ENCODE assay signal across 14 cellular contexts in the genomic region with DNA sequence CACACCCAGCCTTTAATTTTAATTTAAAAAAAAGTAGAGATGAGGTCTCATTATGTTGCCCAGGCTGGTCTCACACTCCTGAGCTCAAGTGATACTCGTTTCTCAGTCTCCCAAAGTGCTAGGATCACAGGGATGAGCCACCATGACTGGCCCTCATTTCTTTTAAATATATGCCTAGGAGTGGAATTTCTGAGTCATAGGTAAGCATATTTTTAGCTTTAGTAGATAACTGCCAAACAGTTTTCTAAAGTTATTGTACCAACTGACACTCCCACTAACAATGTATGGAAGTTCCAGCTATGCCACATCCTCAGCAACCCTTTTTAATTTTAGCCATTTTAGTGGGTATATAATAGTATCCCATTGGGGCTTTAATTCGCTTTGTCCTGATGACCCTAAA. TPM values are rescaled to one million over a fixed set of nuclear protein-coding genes. Genes with fewer than 3 reads are reported as not detected.
DNase-seq lines count a peak whose midpoint lies in the region; ATAC-seq and TF ChIP-seq lines count a peak whose summit lies in the region.
"Had no signal": no experiment of that assay in that cellular context is flagged by ENCODE, and none has a peak within 500 bp of the region (broad histone marks: within the 10 kb centered on the region; RNA-seq: fewer than 3 reads in every experiment).

No MANE protein-coding gene starts in this region.

- TF ChIP-seq CTCF in AG10803 (conservative IDR thresholded peaks at IDR 0.05; ENCODE audit: low read length) (no peak), HCT116 (IDR thresholded peaks at IDR 0.05 in 2 of 3, conservative IDR thresholded peaks at IDR 0.05 in 1 of 3; ENCODE audit: borderline replicate concordance in 1 of 3, insufficient read depth in 1 of 3, low read depth in 2 of 3, low read length in 2 of 3) (no peak), fibroblast of the aortic adventitia (IDR thresholded peaks at IDR 0.05; ENCODE audit: insufficient read depth, low read length) (no peak), heart left ventricle (IDR thresholded peaks at IDR 0.05) (no peak)

- H3K79me2 ChIP-seq in HCT116 (ENCODE audit: insufficient read depth, low read length): no peaks in the 10 kb centered on the region

- peak overlapping the region; percentile 71 for H3K27ac Mint-ChIP-seq in activated T-helper 2 cell treated with anti-CD3 and anti-CD28 coated beads, Interferon-gamma antibody, Interleukin-2, Interleukin-4, amounts not matched to agents 10 μg/mL and 5 μg/mL and 100 μg/mL, durations not matched to agents 14 hours and 24 hours and 36 hours

- CTCF ChIA-PET in HCT116 (lab: Charles Lee): interaction anchor here (1.6 kb wide), 1 partner anchor 13 kb away, joined by 3 read pairs; no protein-coding TSS in a partner anchor

- peak overlapping the region; percentile 46 for H3K4me2 ChIP-seq in HCT116 (ENCODE audit: low read length)

- TF ChIP-seq POLR2A in HCT116 (IDR thresholded peaks at IDR 0.05; ENCODE audit: borderline replicate concordance, extremely low read depth, insufficient read depth, insufficient read length): no peak
- TF ChIP-seq POLR2A in heart left ventricle (IDR thresholded peaks at IDR 0.05): no peak

- intact Hi-C loops in HCT116 (cut with micrococcal nuclease): no loop called here
- intact Hi-C loops in activated T-helper 2 cell treated with anti-CD3 and anti-CD28 coated beads, Interferon-gamma antibody, Interleukin-2, Interleukin-4, amounts not matched to agents 10 μg/mL and 5 μg/mL and 100 μg/mL, durations not matched to agents 14 hours and 24 hours and 36 hours (cut with micrococcal nuclease): loop anchor here (5.0 to 10.0 kb wide), 3 partner anchors 91 to 871 kb away; partner anchors contain the start of gene ANXA11
- intact Hi-C loops in heart left ventricle (cut with DNase I): no loop called here

- H3K9me3 ChIP-seq in HCT116 (ENCODE audit: control insufficient read depth in 1 of 2, insufficient read depth in 1 of 2, low read depth in 1 of 2, low read length in 2 of 2) (no peaks in the 10 kb centered on the region), heart left ventricle (no peaks in the 10 kb centered on the region)
- H3K9me3 ChIP-seq: ascending aorta had no signal

- H3K27me3 Mint-ChIP-seq in activated T-helper 2 cell treated with anti-CD3 and anti-CD28 coated beads, Interferon-gamma antibody, Interleukin-2, Interleukin-4, amounts not matched to agents 10 μg/mL and 5 μg/mL and 100 μg/mL, durations not matched to agents 14 hours and 24 hours and 36 hours (ENCODE audit: low read depth): no peaks in the 10 kb centered on the region
- H3K27me3 Mint-ChIP-seq: IgD-negative memory B cell had no signal

- H3K27ac ChIP-seq in HCT116 (ENCODE audit: low read depth, low read length) (no peak overlapping the region), heart left ventricle (no peak overlapping the region)
- H3K27ac ChIP-seq: ascending aorta had no signal

- H4K20me1 ChIP-seq in HCT116 (ENCODE audit: insufficient read depth): no peaks in the 10 kb centered on the region

- H3K9me3 Mint-ChIP-seq in activated T-helper 2 cell treated with anti-CD3 and anti-CD28 coated beads, Interferon-gamma antibody, Interleukin-2, Interleukin-4, amounts not matched to agents 10 μg/mL and 5 μg/mL and 100 μg/mL, durations not matched to agents 14 hours and 24 hours and 36 hours: peaks cover 3% of the 10 kb centered on the region
- H3K9me3 Mint-ChIP-seq: IgD-negative memory B cell had no signal

- H3K4me3 ChIP-seq in AG10803 (ENCODE audit: low read length): no peak overlapping the region
- H3K4me3 ChIP-seq in HCT116 (replicated peaks in 1 of 2; ENCODE audit: low read depth in 1 of 2, low read length in 2 of 2): no peak overlapping the region
- H3K4me3 ChIP-seq in fibroblast of the aortic adventitia (ENCODE audit: low read depth, low read length): no peak overlapping the region
- no peak overlapping the region for H3K4me3 ChIP-seq in heart left ventricle
- H3K4me3 ChIP-seq: ascending aorta had no signal

- H3K36me3 ChIP-seq in HCT116 (ENCODE audit: control insufficient read depth in 1 of 2, insufficient read depth in 2 of 2, low read length in 2 of 2) (no peaks in the 10 kb centered on the region), heart left ventricle (no peaks in the 10 kb centered on the region)
- H3K36me3 ChIP-seq: ascending aorta had no signal

- H3K4me3 Mint-ChIP-seq in activated T-helper 2 cell treated with anti-CD3 and anti-CD28 coated beads, Interferon-gamma antibody, Interleukin-2, Interleukin-4, amounts not matched to agents 10 μg/mL and 5 μg/mL and 100 μg/mL, durations not matched to agents 14 hours and 24 hours and 36 hours (ENCODE audit: low read depth): no peak overlapping the region
- H3K4me3 Mint-ChIP-seq: IgD-negative memory B cell had no signal

- peaks cover 2% of the 10 kb centered on the region for H3K36me3 Mint-ChIP-seq in activated T-helper 2 cell treated with anti-CD3 and anti-CD28 coated beads, Interferon-gamma antibody, Interleukin-2, Interleukin-4, amounts not matched to agents 10 μg/mL and 5 μg/mL and 100 μg/mL, durations not matched to agents 14 hours and 24 hours and 36 hours (ENCODE audit: low read depth)

- WGBS in heart left ventricle, 4 donors: 93 to 100% (median 96%) methylated on average over 2 of the region's 2 CpGs

- POLR2A ChIA-PET in HCT116 (lab: Charles Lee): no interaction called here

- ATAC-seq in HCT116: no peak
- no peak for ATAC-seq in heart left ventricle
- ATAC-seq in GM21360 (IDR thresholded peaks at IDR 0.05; ENCODE audit: unreplicated experiment): no peak

- peak; percentile 52 for DNase-seq in AG10803 (ENCODE audit: low read depth)
- no peak for DNase-seq in HCT116 (ENCODE audit: low read depth, low spot score)
- DNase-seq in activated T-helper 2 cell treated with anti-CD3 and anti-CD28 coated beads, Interferon-gamma antibody, Interleukin-2, Interleukin-4, amounts not matched to agents 10 μg/mL and 5 μg/mL and 100 μg/mL, durations not matched to agents 14 hours and 24 hours and 36 hours (ENCODE audit: low spot score): no peak
- peak; percentile 66 for DNase-seq in fibroblast of the aortic adventitia (ENCODE audit: low read depth)
- DNase-seq in heart left ventricle: no peak
- DNase-seq in C1 segment of cervical spinal cord (lab: John Stamatoyannopoulos, UW): no peak
- no peak for DNase-seq in stimulated activated naive CD4-positive, alpha-beta T cell treated with Interleukin-2 at 50 U/mL for 16 hours (lab: John Stamatoyannopoulos, UW)
- DNase-seq: activated CD4-positive, alpha-beta T cell treated with anti-CD3 and anti-CD28 coated beads, Interleukin-2, amount 50 U/mL, for 48 hours; DMS 273 treated with DMSO at 0.1 percent for 48 hours; GOT3; NCI-H2081 had no signal

- peak overlapping the region; percentile 31 for H2AFZ ChIP-seq in HCT116 (ENCODE audit: low read depth, low read length, poor library complexity, severe bottlenecking)

- H3K9me2 ChIP-seq in HCT116 (ENCODE audit: insufficient read depth): no peaks in the 10 kb centered on the region

- RAD21 ChIA-PET in HCT116 (lab: Charles Lee; ENCODE audit: low non-redundant PET in 1 of 2, low total read pairs in 2 of 2, uncharacterized antibody in 2 of 2, unreplicated experiment in 2 of 2): no interaction called here

- H3K9ac ChIP-seq in HCT116 (ENCODE audit: low read length): no peak overlapping the region

- H3K27me3 ChIP-seq in HCT116 (ENCODE audit: insufficient read depth, low read length): no peaks in the 10 kb centered on the region
- no peaks in the 10 kb centered on the region for H3K27me3 ChIP-seq in heart left ventricle
- H3K27me3 ChIP-seq: ascending aorta had no signal

- peaks cover 40% of the 10 kb centered on the region for H3K4me1 Mint-ChIP-seq in activated T-helper 2 cell treated with anti-CD3 and anti-CD28 coated beads, Interferon-gamma antibody, Interleukin-2, Interleukin-4, amounts not matched to agents 10 μg/mL and 5 μg/mL and 100 μg/mL, durations not matched to agents 14 hours and 24 hours and 36 hours (ENCODE audit: low read depth)

- BruUV-seq in HCT116 (replicated peaks; lab: Mats Ljungman, UMichigan): no TSS peak

- TF ChIP-seq RAD21 in HCT116 (IDR thresholded peaks at IDR 0.05; ENCODE audit: low read depth): no peak

- peaks cover 0 to 42% of the 10 kb centered on the region in 2 experiments; a peak in 2 of 4 replicates for H3K4me1 ChIP-seq in HCT116 (ENCODE audit: control insufficient read depth in 1 of 2, insufficient read depth in 2 of 2, low read length in 2 of 2)
- H3K4me1 ChIP-seq in heart left ventricle: peaks cover 0 to 10% (median 0%) of the 10 kb centered on the region in 12 donors

TF ChIP-seq in HCT116, 20 proteins besides CTCF, POLR2A, EP300 and RAD21 (continues in another document):
- TF ChIP-seq JUND (IDR thresholded peaks at IDR 0.05): peak; percentile 24; the same call in 1 of the 2 replicates
- TF ChIP-seq, protein P1, sequence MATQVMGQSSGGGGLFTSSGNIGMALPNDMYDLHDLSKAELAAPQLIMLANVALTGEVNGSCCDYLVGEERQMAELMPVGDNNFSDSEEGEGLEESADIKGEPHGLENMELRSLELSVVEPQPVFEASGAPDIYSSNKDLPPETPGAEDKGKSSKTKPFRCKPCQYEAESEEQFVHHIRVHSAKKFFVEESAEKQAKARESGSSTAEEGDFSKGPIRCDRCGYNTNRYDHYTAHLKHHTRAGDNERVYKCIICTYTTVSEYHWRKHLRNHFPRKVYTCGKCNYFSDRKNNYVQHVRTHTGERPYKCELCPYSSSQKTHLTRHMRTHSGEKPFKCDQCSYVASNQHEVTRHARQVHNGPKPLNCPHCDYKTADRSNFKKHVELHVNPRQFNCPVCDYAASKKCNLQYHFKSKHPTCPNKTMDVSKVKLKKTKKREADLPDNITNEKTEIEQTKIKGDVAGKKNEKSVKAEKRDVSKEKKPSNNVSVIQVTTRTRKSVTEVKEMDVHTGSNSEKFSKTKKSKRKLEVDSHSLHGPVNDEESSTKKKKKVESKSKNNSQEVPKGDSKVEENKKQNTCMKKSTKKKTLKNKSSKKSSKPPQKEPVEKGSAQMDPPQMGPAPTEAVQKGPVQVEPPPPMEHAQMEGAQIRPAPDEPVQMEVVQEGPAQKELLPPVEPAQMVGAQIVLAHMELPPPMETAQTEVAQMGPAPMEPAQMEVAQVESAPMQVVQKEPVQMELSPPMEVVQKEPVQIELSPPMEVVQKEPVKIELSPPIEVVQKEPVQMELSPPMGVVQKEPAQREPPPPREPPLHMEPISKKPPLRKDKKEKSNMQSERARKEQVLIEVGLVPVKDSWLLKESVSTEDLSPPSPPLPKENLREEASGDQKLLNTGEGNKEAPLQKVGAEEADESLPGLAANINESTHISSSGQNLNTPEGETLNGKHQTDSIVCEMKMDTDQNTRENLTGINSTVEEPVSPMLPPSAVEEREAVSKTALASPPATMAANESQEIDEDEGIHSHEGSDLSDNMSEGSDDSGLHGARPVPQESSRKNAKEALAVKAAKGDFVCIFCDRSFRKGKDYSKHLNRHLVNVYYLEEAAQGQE (IDR thresholded peaks at IDR 0.05; ENCODE audit: low read depth): no peak

RNA-seq across cellular contexts. Expression of gene PPIF, which starts 13.8 kb away (rescaled TPM):
- total RNA-seq in HCT116 (2021; ENCODE audit: unreplicated experiment) (85.0 TPM), fibroblast of the aortic adventitia (ENCODE audit: low replicate concordance) (29.6 and 36.1 TPM in 2 replicates), heart left ventricle (100 to 1,000 TPM in 8 of 9 donors, 10 to 100 TPM in 1; 86.3 to 180 (median 128) TPM)
- polyA plus RNA-seq in HCT116 (2012): 65.3 and 71.3 TPM in 2 replicates
- 119 and 120 TPM in 2 replicates for total RNA-seq in activated T-helper 2 cell treated with anti-CD3 and anti-CD28 coated beads, Interferon-gamma antibody, Interleukin-2, Interleukin-4, amounts not matched to agents 10 μg/mL and 5 μg/mL and 100 μg/mL, durations not matched to agents 14 hours and 24 hours and 36 hours
- polyA plus RNA-seq in heart left ventricle: 100 to 1,000 TPM in 1 of 2 donors, 10 to 100 TPM in 1; 82.8 to 193 TPM

Comparison
In these comparisons a context has a peak if more than half of its experiments do, and no peak if none do; other contexts are left out.
1. DNase-seq: peak in AG10803 (single experiment) and fibroblast of the aortic adventitia (single experiment); none in HCT116 (single experiment), activated T-helper 2 cell treated with anti-CD3 and anti-CD28 coated beads, Interferon-gamma antibody, Interleukin-2, Interleukin-4, amounts not matched to agents 10 μg/mL and 5 μg/mL and 100 μg/mL, durations not matched to agents 14 hours and 24 hours and 36 hours (single experiment), heart left ventricle (0 of 5), C1 segment of cervical spinal cord (0 of 14) and stimulated activated naive CD4-positive, alpha-beta T cell treated with Interleukin-2 at 50 U/mL for 16 hours (single experiment).